Comparison of ENCODE assay signal across 27 cellular contexts in the genomic region with DNA sequence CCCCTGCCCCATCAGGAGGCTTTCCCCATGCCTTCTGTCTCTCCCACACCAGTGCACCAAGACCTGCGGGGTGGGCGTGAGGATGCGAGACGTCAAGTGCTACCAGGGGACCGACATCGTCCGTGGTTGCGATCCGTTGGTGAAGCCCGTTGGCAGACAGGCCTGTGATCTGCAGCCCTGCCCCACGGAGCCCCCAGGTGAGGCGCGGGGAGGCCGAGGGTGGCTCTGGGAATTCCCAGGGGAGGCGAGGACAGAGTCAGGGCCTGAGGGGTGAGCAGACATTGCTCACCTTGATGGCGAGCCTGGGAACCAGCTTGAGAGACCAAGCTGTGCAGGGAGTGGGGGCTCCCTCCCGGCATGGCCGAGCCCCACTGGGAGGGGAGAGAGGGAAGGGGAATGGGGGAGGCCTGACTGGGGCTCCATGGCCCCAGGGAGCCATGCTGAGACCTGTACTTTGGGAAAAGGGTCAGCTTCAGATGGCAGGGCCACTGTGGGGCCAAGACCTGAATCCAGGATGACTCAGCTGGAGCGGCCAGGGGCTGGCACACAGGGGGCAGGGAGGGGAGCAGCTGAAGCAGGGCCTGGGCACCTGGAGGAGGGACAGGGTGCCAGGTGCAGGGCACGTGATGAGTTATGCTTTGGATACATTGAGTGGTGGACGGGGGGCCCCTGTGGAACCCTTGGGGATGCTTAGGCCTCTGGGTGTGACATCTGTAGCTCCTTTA. TPM values are rescaled to one million over a fixed set of nuclear protein-coding genes. Genes with fewer than 3 reads are reported as not detected.
"Had no signal": no experiment of that assay in that cellular context is flagged by ENCODE, and none has a peak within 500 bp of the region (broad histone marks: within the 10 kb centered on the region; RNA-seq: fewer than 3 reads in every experiment).

No MANE protein-coding gene starts in this region.

- H3K4me3 ChIP-seq: esophagus squamous epithelium, lung, smooth muscle cell, testis, tibial artery had no signal

- ATAC-seq: effector memory CD8-positive, alpha-beta T cell; natural killer cell; sciatic nerve had no signal

- H3K9ac ChIP-seq: parathyroid adenoma had no signal

- H3K9me3 ChIP-seq: esophagus squamous epithelium, testis, tibial artery had no signal

- DNase-seq: cortex of kidney; effector memory CD8-positive, alpha-beta T cell; erythroblast; esophagus squamous epithelium; foreskin melanocyte; glutamatergic neuron; natural killer cell; stimulated activated CD4-positive, alpha-beta T cell treated with anti-CD3 and anti-CD28 coated beads, Interleukin-12 subunit alpha, Interleukin-12 subunit beta, amount 100 ng/mL, for 4 hours; stimulated activated CD4-positive, alpha-beta T cell treated with anti-CD3 and anti-CD28 coated beads, Interleukin-1b, Interleukin-23, amount 100 ng/mL, for 48 hours; stimulated activated CD4-positive, alpha-beta T cell treated with anti-CD3 and anti-CD28 coated beads, Interleukin-4, amount 100 ng/mL, for 1 hour; stimulated activated CD8-positive, alpha-beta memory T cell treated with anti-CD3 and anti-CD28 coated beads, Interleukin-4, amount 100 ng/mL, for 48 hours; stimulated activated naive CD4-positive, alpha-beta T cell; tibial artery had no signal

- H3K27ac ChIP-seq: esophagus squamous epithelium, parathyroid adenoma, testis, tibial artery had no signal

- H3K36me3 ChIP-seq: esophagus squamous epithelium, tibial artery had no signal

- FAIRE-seq: endometrium, keratinocyte had no signal

- H2AFZ ChIP-seq: parathyroid adenoma had no signal

- H3K4me1 ChIP-seq: parathyroid adenoma had no signal

- H3K4me2 ChIP-seq: smooth muscle cell had no signal

- H3K27me3 ChIP-seq: testis had no signal

RNA-seq across cellular contexts. Expression of a gene that starts 35.2 kb away (rescaled TPM):
- total RNA-seq: dermis microvascular lymphatic vessel endothelial cell, esophagus squamous epithelium, mononuclear cell, natural killer cell, osteoblast, progenitor cell of endocrine pancreas, sciatic nerve had no signal
- polyA plus RNA-seq: keratinocyte had no signal

RNA-seq across cellular contexts. Expression of a gene that starts 39.4 kb away (rescaled TPM):
- total RNA-seq: natural killer cell had no signal
- polyA plus RNA-seq: keratinocyte had no signal

RNA-seq across cellular contexts. Expression of a gene that starts 49.2 kb away (rescaled TPM):
- total RNA-seq: dermis microvascular lymphatic vessel endothelial cell, esophagus squamous epithelium, liver, lung, mononuclear cell, natural killer cell, osteoblast, progenitor cell of endocrine pancreas, sciatic nerve, smooth muscle cell, testis had no signal
- polyA plus RNA-seq: keratinocyte, liver, lung, neural cell, smooth muscle cell, urinary bladder had no signal
